ENCODE assay signal across 7 cellular contexts in the genomic region with DNA sequence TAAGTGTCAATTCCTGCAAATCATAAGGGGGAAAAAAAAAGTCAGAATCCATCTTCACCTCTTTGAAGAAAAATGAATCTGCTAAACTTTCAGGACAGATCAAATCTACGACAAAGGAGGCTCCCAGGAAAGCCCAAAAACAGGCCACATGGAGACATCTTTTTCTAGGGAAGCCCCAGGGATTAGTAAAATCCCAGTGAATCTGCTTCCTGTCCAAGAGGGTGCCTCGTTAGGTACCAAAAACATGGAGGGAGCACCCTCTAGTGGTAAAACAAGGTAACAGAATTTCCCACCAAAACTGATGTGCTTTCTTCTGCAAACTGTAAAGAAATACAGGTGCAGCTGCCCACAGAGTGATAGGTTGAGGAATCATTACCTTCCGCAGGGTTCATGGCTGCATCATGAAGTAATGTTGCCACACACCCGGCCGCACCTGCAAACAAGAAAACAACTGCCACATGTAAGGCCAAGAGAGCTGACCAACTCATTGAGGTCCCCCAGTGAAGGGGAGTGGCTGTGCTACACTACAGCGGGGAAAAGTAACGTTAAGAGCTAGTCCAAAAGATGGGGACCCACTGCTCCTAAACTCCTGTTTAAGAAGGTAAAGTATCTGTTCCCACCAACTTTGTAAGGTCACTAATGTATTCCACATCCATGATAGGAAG. TPM values are rescaled to one million over a fixed set of nuclear protein-coding genes. Genes with fewer than 3 reads are reported as not detected.
DNase-seq lines count a peak whose midpoint lies in the region; ATAC-seq and TF ChIP-seq lines count a peak whose summit lies in the region.

No MANE protein-coding gene starts in this region.

- peak overlapping the region; percentile 22 to 36 for H3K27ac Mint-ChIP-seq in activated naive CD4-positive, alpha-beta T cell treated with anti-CD3 and anti-CD28 coated beads, Interleukin-2, amount 50 U/mL, for 72 hours
- no peak overlapping the region for H3K27ac Mint-ChIP-seq in progenitor cell of endocrine pancreas

- peak in 1 of 2 donors; percentile 54 for ATAC-seq in activated naive CD4-positive, alpha-beta T cell treated with anti-CD3 and anti-CD28 coated beads, Interleukin-2, amount 50 U/mL, for 72 hours
- peak; percentile 65 for ATAC-seq in Right ventricle myocardium superior (ENCODE audit: poor library complexity)

- peak; percentile 85 for TF ChIP-seq CTCF in progenitor cell of endocrine pancreas (IDR thresholded peaks at IDR 0.05; ENCODE audit: unreplicated experiment)

- no peaks in the 10 kb centered on the region for H3K9me3 Mint-ChIP-seq in activated naive CD4-positive, alpha-beta T cell treated with anti-CD3 and anti-CD28 coated beads, Interleukin-2, amount 50 U/mL, for 72 hours
- no peaks in the 10 kb centered on the region for H3K9me3 Mint-ChIP-seq in progenitor cell of endocrine pancreas (ENCODE audit: low read depth)

- intact Hi-C loops in Right ventricle myocardium superior (cut with DNase I), result loop anchor here (5.0 kb wide), 2 partner anchors 175 to 220 kb away; no protein-coding TSS in a partner anchor

- H3K4me3 Mint-ChIP-seq in progenitor cell of endocrine pancreas (ENCODE audit: low read depth), result no peak overlapping the region

- H3K36me3 Mint-ChIP-seq in activated naive CD4-positive, alpha-beta T cell treated with anti-CD3 and anti-CD28 coated beads, Interleukin-2, amount 50 U/mL, for 72 hours, result peaks cover 0 to 14% of the 10 kb centered on the region in 2 donors
- no peaks in the 10 kb centered on the region for H3K36me3 Mint-ChIP-seq in progenitor cell of endocrine pancreas (ENCODE audit: insufficient read depth)

- no peaks in the 10 kb centered on the region for H3K27me3 Mint-ChIP-seq in progenitor cell of endocrine pancreas

- no peaks in the 10 kb centered on the region for H3K4me1 Mint-ChIP-seq in progenitor cell of endocrine pancreas (ENCODE audit: low read depth)

- DNase-seq in DMS53 (lab: John Stamatoyannopoulos, UW) (peak; percentile 81), H4 (ENCODE audit: low spot score) (peak; percentile 52), NCI-H2227 treated with DMSO at 0.1 percent for 48 hours (lab: John Stamatoyannopoulos, UW) (peak; percentile 34), Right ventricle myocardium superior (no peak), progenitor cell of endocrine pancreas (ENCODE audit: low spot score, unreplicated experiment) (peak; percentile 19), COR-L47 (lab: John Stamatoyannopoulos, UW) (no peak)
- DNase-seq in activated naive CD4-positive, alpha-beta T cell treated with anti-CD3 and anti-CD28 coated beads, Interleukin-2, amount 50 U/mL, for 72 hours (ENCODE audit: low spot score in 2 of 2), result peak in 1 of 2 donors; percentile 52

RNA-seq across cellular contexts. Expression of gene SLC25A28, which starts 7.9 kb away (rescaled TPM):
- total RNA-seq in H4 (2014; rRNA removed; shearing (Covaris generic)), result 7.1 and 19.8 TPM in 2 replicates
- 10 to 100 TPM; 68.6 to 75.0 TPM for total RNA-seq in activated naive CD4-positive, alpha-beta T cell treated with anti-CD3 and anti-CD28 coated beads, Interleukin-2, amount 50 U/mL, for 72 hours
- total RNA-seq in Right ventricle myocardium superior (40.9 TPM), progenitor cell of endocrine pancreas (29.4 and 32.0 TPM in 2 replicates)

RNA-seq across cellular contexts. Expression of gene ENTPD7, which starts 47.0 kb away (rescaled TPM):
- total RNA-seq in H4 (2014; rRNA removed; shearing (Covaris generic)), result 12.9 and 21.0 TPM in 2 replicates
- total RNA-seq in activated naive CD4-positive, alpha-beta T cell treated with anti-CD3 and anti-CD28 coated beads, Interleukin-2, amount 50 U/mL, for 72 hours, result 1 to 10 TPM; 2.9 to 3.3 TPM
- total RNA-seq in Right ventricle myocardium superior, result 1.5 TPM
- total RNA-seq in progenitor cell of endocrine pancreas, result 29.1 and 31.2 TPM in 2 replicates

Comparison
In these comparisons a context has a peak if more than half of its experiments do, and no peak if none do; other contexts are left out.
1. DNase-seq: peak in DMS53 (single experiment), H4 (single experiment), NCI-H2227 treated with DMSO at 0.1 percent for 48 hours (single experiment) and progenitor cell of endocrine pancreas (single experiment); none in Right ventricle myocardium superior (single experiment) and COR-L47 (single experiment).